13 cellular contexts compared by ENCODE assay signal in the genomic region with DNA sequence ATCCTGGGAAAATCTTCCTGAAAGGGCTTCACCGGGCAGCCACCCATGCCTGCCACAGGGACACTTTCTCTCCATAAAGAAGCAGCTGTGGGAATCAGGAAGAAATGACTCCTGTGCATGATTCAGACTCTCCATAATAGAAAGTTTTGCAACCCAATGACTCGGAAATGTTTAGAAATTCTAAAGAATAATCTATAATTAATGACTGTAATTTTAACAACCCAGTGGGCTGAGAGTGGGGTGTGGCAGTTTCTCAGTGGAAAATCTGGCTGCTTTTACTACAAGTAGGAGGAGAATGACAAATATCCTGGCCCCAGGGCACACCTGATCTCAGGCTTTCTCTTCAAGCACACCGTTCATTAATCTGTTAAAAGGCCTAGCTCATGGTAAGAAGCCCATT. TPM values are rescaled to one million over a fixed set of nuclear protein-coding genes. Genes with fewer than 3 reads are reported as not detected.
DNase-seq lines count a peak whose midpoint lies in the region; FAIRE-seq and TF ChIP-seq lines count a peak whose summit lies in the region.
"Had no signal": no experiment of that assay in that cellular context is flagged by ENCODE, and none has a peak within 500 bp of the region (broad histone marks: within the 10 kb centered on the region; RNA-seq: fewer than 3 reads in every experiment).

No MANE protein-coding gene starts in this region.

- no peak overlapping the region for H2AFZ ChIP-seq in neural progenitor cell (replicated peaks)

- peak overlapping the region; percentile 96 for H3K27ac Mint-ChIP-seq in stimulated activated naive CD8-positive, alpha-beta T cell treated with anti-CD3 and anti-CD28 coated beads, Interleukin-15, Interleukin-2, amounts not matched to agents 100 ng/mL and 50 ng/mL, for 24 hours
- no peak overlapping the region for H3K27ac Mint-ChIP-seq in neural progenitor cell

- H3K36me3 ChIP-seq in neural progenitor cell = no peaks in the 10 kb centered on the region
- H3K36me3 ChIP-seq: gastrocnemius medialis had no signal

- no peak overlapping the region for H3K4me3 ChIP-seq in neural progenitor cell
- H3K4me3 ChIP-seq: gastrocnemius medialis had no signal

- H3K27me3 ChIP-seq in neural progenitor cell = no peaks in the 10 kb centered on the region

- no peaks in the 10 kb centered on the region for H3F3A ChIP-seq in neural progenitor cell (ENCODE audit: low read depth)

- H3K4me3 Mint-ChIP-seq in stimulated activated naive CD8-positive, alpha-beta T cell treated with anti-CD3 and anti-CD28 coated beads, Interleukin-15, Interleukin-2, amounts not matched to agents 100 ng/mL and 50 ng/mL, for 24 hours = peak overlapping the region; percentile 74
- H3K4me3 Mint-ChIP-seq in neural progenitor cell = no peak overlapping the region

- no peak for FAIRE-seq in RCC 7860 (lab: Jason Lieb, UNC)

- H4K20me1 ChIP-seq in neural progenitor cell (ENCODE audit: low read depth) = no peaks in the 10 kb centered on the region

- DNase-seq in activated effector memory CD4-positive, alpha-beta T cell treated with anti-CD3 and anti-CD28 coated beads, Interleukin-2, amount 50 U/mL, for 16 hours = peak; percentile 70
- no peak for DNase-seq in activated effector memory CD4-positive, alpha-beta T cell treated with Interleukin-2 at 50 U/mL for 16 hours
- DNase-seq in activated CD4-positive, alpha-beta T cell treated with anti-CD3 and anti-CD28 coated beads, Interleukin-2, amount 50 U/mL, for 4 hours = peak; percentile 41 to 55
- DNase-seq in head of caudate nucleus (peak in 38 of 42 donors; percentile 26 to 89 (median 58)), OCI-M2 (lab: John Stamatoyannopoulos, UW; ENCODE audit: unreplicated experiment) (no peak), neural progenitor cell (ENCODE audit: low spot score) (no peak), RCC 7860 (ENCODE audit: low spot score) (no peak)
- DNase-seq: gastrocnemius medialis, GF-D8, NCI-H2227 treated with DMSO at 0.1 percent for 48 hours, SK-N-SH had no signal

- no peak for TF ChIP-seq CTCF in neural progenitor cell (IDR thresholded peaks at IDR 0.05)

- H3K27ac ChIP-seq in neural progenitor cell = no peak overlapping the region
- H3K27ac ChIP-seq: gastrocnemius medialis, KMS-11 had no signal

- no peak overlapping the region for H3K4me2 ChIP-seq in neural progenitor cell
- H3K4me2 ChIP-seq: KMS-11, SK-N-SH had no signal

- intact Hi-C loops in head of caudate nucleus (cut with DNase I) = no loop called here

- peaks cover 49% of the 10 kb centered on the region for H3K36me3 Mint-ChIP-seq in stimulated activated naive CD8-positive, alpha-beta T cell treated with anti-CD3 and anti-CD28 coated beads, Interleukin-15, Interleukin-2, amounts not matched to agents 100 ng/mL and 50 ng/mL, for 24 hours (ENCODE audit: low read depth)
- H3K36me3 Mint-ChIP-seq in neural progenitor cell = no peaks in the 10 kb centered on the region

- H3K27me3 Mint-ChIP-seq in stimulated activated naive CD8-positive, alpha-beta T cell treated with anti-CD3 and anti-CD28 coated beads, Interleukin-15, Interleukin-2, amounts not matched to agents 100 ng/mL and 50 ng/mL, for 24 hours = no peaks in the 10 kb centered on the region
- H3K27me3 Mint-ChIP-seq in neural progenitor cell (ENCODE audit: insufficient read depth, low read depth) = peaks cover 29% of the 10 kb centered on the region

- H3K4me1 Mint-ChIP-seq in stimulated activated naive CD8-positive, alpha-beta T cell treated with anti-CD3 and anti-CD28 coated beads, Interleukin-15, Interleukin-2, amounts not matched to agents 100 ng/mL and 50 ng/mL, for 24 hours (ENCODE audit: low read depth) = peaks cover 72% of the 10 kb centered on the region
- peaks cover 14% of the 10 kb centered on the region for H3K4me1 Mint-ChIP-seq in neural progenitor cell

- no peaks in the 10 kb centered on the region for H3K79me2 ChIP-seq in neural progenitor cell (ENCODE audit: low read depth)

- H3K9me3 Mint-ChIP-seq in stimulated activated naive CD8-positive, alpha-beta T cell treated with anti-CD3 and anti-CD28 coated beads, Interleukin-15, Interleukin-2, amounts not matched to agents 100 ng/mL and 50 ng/mL, for 24 hours = no peaks in the 10 kb centered on the region
- peaks cover 7% of the 10 kb centered on the region for H3K9me3 Mint-ChIP-seq in neural progenitor cell

- peaks cover 4% of the 10 kb centered on the region for H3K4me1 ChIP-seq in neural progenitor cell
- H3K4me1 ChIP-seq: gastrocnemius medialis had no signal

- H3K9ac ChIP-seq in neural progenitor cell = no peak overlapping the region
- H3K9ac ChIP-seq: KMS-11, SK-N-SH had no signal

- no peaks in the 10 kb centered on the region for H3K9me3 ChIP-seq in neural progenitor cell (ENCODE audit: low read depth)
- H3K9me3 ChIP-seq: gastrocnemius medialis, SK-N-SH had no signal

RNA-seq across cellular contexts. Expression of a gene that starts 25.7 kb away (rescaled TPM):
- total RNA-seq in neural progenitor cell (ENCODE audit: low replicate concordance) = 1.2 and 2.0 TPM in 2 replicates

Comparison
In these comparisons a context has a peak if more than half of its experiments do, and no peak if none do; other contexts are left out.
1. DNase-seq: peak in activated effector memory CD4-positive, alpha-beta T cell treated with anti-CD3 and anti-CD28 coated beads, Interleukin-2, amount 50 U/mL, for 16 hours (single experiment), activated CD4-positive, alpha-beta T cell treated with anti-CD3 and anti-CD28 coated beads, Interleukin-2, amount 50 U/mL, for 4 hours (2 of 2) and head of caudate nucleus (38 of 42); none in activated effector memory CD4-positive, alpha-beta T cell treated with Interleukin-2 at 50 U/mL for 16 hours (single experiment), OCI-M2 (single experiment), neural progenitor cell (single experiment) and RCC 7860 (single experiment).